1 cellular context compared by ENCODE assay signal in the genomic region with DNA sequence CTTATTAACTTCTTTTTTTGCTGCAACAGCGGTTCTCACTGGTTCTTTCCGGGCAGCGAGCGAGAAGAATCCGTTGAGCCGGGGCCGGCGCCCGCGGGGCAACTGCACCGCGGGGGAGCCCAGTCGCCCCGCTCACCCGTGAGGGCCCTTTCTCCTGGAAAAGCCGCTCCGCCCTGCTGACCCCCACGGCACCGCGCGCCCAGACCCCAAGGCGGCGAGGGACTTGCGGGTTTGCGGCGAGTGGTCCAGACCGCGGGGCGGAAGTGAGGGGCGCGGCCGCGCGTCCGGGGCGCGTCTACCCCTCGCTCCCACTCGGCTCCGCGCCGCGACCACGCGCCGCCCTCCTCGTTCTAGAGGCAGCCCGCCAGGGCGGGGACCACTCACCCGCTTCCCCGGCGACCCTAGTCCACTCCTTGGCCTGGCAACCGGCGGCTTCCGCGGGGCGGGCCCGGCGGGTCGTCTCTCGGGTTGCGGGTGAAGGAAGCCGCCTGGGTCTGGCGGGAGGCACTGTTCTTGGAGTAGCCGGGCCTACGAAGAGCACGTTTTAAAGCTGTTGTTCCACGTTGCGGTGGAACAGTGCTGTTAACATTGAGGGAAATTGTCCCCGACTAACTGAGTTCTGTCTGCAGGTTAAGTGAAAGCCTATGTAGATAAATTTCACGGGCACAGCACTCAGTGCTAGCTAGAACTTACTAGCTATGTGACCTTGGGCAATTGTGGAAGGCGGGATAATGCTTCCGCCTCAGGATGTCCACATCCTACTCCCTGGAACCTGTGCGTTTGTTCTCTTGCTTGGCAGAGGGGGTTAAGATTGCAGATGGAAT.
A peak's percentile ranks its signal among the peaks of the same experiment; 100 is the strongest.
TF ChIP-seq lines count a peak whose summit lies in the region.

A gene with protein sequence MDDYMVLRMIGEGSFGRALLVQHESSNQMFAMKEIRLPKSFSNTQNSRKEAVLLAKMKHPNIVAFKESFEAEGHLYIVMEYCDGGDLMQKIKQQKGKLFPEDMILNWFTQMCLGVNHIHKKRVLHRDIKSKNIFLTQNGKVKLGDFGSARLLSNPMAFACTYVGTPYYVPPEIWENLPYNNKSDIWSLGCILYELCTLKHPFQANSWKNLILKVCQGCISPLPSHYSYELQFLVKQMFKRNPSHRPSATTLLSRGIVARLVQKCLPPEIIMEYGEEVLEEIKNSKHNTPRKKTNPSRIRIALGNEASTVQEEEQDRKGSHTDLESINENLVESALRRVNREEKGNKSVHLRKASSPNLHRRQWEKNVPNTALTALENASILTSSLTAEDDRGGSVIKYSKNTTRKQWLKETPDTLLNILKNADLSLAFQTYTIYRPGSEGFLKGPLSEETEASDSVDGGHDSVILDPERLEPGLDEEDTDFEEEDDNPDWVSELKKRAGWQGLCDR (minus strand): TSS at position 439 of the 824 bp plus-strand sequence. CDS start 3,406 bp downstream, outside the sequence.

TF ChIP-seq in HepG2, 621 proteins besides CTCF, POLR2A, EP300 and RAD21 (continued from another document):
- TF ChIP-seq, protein P1, sequence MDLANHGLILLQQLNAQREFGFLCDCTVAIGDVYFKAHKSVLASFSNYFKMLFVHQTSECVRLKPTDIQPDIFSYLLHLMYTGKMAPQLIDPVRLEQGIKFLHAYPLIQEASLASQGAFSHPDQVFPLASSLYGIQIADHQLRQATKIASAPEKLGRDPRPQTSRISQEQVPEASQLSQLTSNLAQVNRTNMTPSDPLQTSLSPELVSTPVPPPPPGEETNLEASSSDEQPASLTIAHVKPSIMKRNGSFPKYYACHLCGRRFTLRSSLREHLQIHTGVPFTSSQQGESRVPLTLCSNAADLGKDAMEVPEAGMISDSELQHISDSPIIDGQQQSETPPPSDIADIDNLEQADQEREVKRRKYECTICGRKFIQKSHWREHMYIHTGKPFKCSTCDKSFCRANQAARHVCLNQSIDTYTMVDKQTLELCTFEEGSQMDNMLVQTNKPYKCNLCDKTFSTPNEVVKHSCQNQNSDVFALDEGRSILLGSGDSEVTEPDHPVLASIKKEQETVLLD (CRISPR knock-in tag; IDR thresholded peaks at IDR 0.05; ENCODE audit: low read depth), result peak; percentile 80; the same call in 1 of the 2 replicates
- TF ChIP-seq, protein P2, sequence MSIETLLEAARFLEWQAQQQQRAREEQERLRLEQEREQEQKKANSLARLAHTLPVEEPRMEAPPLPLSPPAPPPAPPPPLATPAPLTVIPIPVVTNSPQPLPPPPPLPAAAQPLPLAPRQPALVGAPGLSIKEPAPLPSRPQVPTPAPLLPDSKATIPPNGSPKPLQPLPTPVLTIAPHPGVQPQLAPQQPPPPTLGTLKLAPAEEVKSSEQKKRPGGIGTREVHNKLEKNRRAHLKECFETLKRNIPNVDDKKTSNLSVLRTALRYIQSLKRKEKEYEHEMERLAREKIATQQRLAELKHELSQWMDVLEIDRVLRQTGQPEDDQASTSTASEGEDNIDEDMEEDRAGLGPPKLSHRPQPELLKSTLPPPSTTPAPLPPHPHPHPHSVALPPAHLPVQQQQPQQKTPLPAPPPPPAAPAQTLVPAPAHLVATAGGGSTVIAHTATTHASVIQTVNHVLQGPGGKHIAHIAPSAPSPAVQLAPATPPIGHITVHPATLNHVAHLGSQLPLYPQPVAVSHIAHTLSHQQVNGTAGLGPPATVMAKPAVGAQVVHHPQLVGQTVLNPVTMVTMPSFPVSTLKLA (IDR thresholded peaks at IDR 0.05), result peak; percentile 23; the same call in 1 of the 2 replicates
- TF ChIP-seq ZNF274 (CRISPR knock-in tag; IDR thresholded peaks at IDR 0.05) (peak; percentile 94; the same call in 1 of the 2 replicates), TBX3 (IDR thresholded peaks at IDR 0.05; ENCODE audit: borderline replicate concordance) (no peak), PHF21A (CRISPR knock-in tag; IDR thresholded peaks at IDR 0.05) (peak; percentile 64), TBX2 (CRISPR knock-in tag; IDR thresholded peaks at IDR 0.05; ENCODE audit: borderline replicate concordance) (peak; percentile 76), TGIF2 (CRISPR knock-in tag; IDR thresholded peaks at IDR 0.05) (peak; percentile 68; the same call in 1 of the 2 replicates), ZNF121 (CRISPR knock-in tag; IDR thresholded peaks at IDR 0.05) (no peak), ZNF230 (CRISPR knock-in tag; IDR thresholded peaks at IDR 0.05) (peak; percentile 83; the same call in 1 of the 2 replicates), ATF7-NPFF (CRISPR knock-in tag; IDR thresholded peaks at IDR 0.05; ENCODE audit: low read depth) (peak; percentile 69; the same call in 1 of the 2 replicates), ZHX1 (CRISPR knock-in tag; IDR thresholded peaks at IDR 0.05; ENCODE audit: low read depth) (no peak), ZNF264 (CRISPR knock-in tag; IDR thresholded peaks at IDR 0.05) (peak; percentile 89), BORCS8-MEF2B (CRISPR knock-in tag; IDR thresholded peaks at IDR 0.05) (peak; percentile 62), SP2 (CRISPR knock-in tag; IDR thresholded peaks at IDR 0.05) (no peak), PRMT3 (CRISPR knock-in tag; IDR thresholded peaks at IDR 0.05; ENCODE audit: borderline replicate concordance, low read depth) (peak; percentile 56; the same call in 1 of the 2 replicates), YEATS4 (CRISPR knock-in tag; IDR thresholded peaks at IDR 0.05; ENCODE audit: borderline replicate concordance) (peak; percentile 85; the same call in 1 of the 2 replicates), ZFAT (CRISPR knock-in tag; conservative IDR thresholded peaks at IDR 0.05) (peak; percentile 85; the same call in 1 of the 2 replicates), NCOR1 (IDR thresholded peaks at IDR 0.05; ENCODE audit: borderline replicate concordance, low read length) (no peak), ZNF644 (CRISPR knock-in tag; IDR thresholded peaks at IDR 0.05; ENCODE audit: low read depth) (no peak), BRCA1 (CRISPR knock-in tag; IDR thresholded peaks at IDR 0.05) (peak; percentile 94; the same call in 1 of the 2 replicates), GFI1 (CRISPR knock-in tag; IDR thresholded peaks at IDR 0.05; ENCODE audit: borderline replicate concordance) (peak; percentile 42), ZNF30 (CRISPR knock-in tag; IDR thresholded peaks at IDR 0.05) (peak; percentile 87; the same call in 1 of the 2 replicates)
- TF ChIP-seq, protein P3, sequence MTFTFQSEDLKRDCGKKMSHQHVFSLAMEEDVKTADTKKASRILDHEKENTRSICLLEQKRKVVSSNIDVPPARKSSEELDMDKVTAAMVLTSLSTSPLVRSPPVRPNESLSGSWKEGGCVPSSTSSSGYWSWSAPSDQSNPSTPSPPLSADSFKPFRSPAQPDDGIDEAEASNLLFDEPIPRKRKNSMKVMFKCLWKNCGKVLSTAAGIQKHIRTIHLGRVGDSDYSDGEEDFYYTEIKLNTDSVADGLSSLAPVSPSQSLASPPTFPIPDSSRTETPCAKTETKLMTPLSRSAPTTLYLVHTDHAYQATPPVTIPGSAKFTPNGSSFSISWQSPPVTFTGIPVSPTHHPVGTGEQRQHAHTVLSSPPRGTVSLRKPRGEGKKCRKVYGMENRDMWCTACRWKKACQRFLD (CRISPR knock-in tag; IDR thresholded peaks at IDR 0.05; ENCODE audit: borderline replicate concordance), result peak; percentile 92
- TF ChIP-seq, protein P4, sequence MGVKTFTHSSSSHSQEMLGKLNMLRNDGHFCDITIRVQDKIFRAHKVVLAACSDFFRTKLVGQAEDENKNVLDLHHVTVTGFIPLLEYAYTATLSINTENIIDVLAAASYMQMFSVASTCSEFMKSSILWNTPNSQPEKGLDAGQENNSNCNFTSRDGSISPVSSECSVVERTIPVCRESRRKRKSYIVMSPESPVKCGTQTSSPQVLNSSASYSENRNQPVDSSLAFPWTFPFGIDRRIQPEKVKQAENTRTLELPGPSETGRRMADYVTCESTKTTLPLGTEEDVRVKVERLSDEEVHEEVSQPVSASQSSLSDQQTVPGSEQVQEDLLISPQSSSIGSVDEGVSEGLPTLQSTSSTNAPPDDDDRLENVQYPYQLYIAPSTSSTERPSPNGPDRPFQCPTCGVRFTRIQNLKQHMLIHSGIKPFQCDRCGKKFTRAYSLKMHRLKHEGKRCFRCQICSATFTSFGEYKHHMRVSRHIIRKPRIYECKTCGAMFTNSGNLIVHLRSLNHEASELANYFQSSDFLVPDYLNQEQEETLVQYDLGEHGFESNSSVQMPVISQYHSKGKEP (CRISPR knock-in tag; IDR thresholded peaks at IDR 0.05), result peak; percentile 60; the same call in 1 of the 2 replicates
- TF ChIP-seq, protein P5, sequence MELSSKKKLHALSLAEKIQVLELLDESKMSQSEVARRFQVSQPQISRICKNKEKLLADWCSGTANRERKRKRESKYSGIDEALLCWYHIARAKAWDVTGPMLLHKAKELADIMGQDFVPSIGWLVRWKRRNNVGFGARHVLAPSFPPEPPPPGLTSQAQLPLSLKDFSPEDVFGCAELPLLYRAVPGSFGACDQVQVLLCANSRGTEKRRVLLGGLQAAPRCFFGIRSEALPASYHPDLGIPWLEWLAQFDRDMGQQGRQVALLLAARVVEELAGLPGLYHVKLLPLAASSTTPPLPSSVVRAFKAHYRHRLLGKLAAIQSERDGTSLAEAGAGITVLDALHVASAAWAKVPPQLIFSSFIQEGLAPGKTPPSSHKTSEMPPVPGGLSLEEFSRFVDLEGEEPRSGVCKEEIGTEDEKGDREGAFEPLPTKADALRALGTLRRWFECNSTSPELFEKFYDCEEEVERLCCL (CRISPR knock-in tag; IDR thresholded peaks at IDR 0.05; ENCODE audit: borderline replicate concordance), result peak; percentile 65; the same call in 1 of the 2 replicates
- TF ChIP-seq, protein P6, sequence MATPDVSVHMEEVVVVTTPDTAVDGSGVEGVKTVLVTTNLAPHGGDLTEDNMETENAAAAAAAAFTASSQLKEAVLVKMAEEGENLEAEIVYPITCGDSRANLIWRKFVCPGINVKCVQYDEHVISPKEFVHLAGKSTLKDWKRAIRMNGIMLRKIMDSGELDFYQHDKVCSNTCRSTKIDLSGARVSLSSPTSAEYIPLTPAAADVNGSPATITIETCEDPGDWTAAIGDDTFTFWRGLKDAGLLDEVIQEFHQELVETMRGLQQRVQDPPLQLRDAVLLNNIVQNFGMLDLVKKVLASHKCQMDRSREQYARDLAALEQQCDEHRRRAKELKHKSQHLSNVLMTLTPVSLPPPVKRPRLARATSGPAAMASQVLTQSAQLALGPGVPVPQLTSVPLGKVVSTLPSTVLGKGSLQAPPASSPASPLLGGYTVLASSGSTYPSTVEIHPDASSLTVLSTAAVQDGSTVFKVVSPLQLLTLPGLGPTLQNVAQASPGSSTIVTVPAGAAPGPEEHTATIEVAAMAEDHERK (CRISPR knock-in tag; IDR thresholded peaks at IDR 0.05; ENCODE audit: low read depth), result no peak
